In the genomic region with DNA sequence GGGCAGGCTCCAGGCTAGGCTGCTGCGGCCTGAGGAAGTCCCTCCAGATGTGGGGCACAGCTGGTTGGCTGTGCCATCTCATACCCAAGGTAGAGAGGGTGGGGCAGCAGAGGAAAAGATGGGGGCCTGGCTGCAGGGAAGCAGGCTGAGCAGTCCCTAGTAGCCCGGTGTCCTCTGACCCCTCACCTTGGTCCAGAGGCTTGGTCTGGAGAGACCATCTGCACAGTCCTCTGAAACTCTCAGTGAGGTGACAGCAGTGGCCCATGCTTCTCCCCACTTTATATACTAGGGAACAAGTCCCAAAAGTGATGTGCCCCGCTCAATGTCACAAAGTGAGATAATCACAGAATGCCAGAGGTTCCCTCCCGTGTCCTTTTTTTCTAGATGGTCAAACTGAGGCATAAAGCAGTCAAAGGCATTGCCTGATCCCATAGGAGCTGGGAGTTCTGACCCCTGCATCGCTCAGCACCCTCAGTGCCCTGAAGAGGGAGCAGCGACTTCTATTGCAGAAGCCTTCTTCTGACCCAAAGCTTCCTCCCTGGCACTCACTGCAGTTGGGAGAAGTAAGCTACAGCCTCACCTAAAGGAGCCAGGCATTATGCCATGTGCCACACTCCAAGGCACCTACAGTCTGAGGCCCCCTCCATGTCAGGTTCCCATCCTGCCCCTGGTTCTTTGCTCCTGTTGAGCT, we compare ENCODE assay signal across 1 cellular context.
TF ChIP-seq lines count a peak whose summit lies in the region.

No MANE protein-coding gene starts in this region.

TF ChIP-seq in HCT116, 20 proteins besides CTCF, POLR2A, EP300 and RAD21 (continued from another document):
- TF ChIP-seq CEBPB (IDR thresholded peaks at IDR 0.05; ENCODE audit: low read depth) = no peak
- TF ChIP-seq EGR1 (IDR thresholded peaks at IDR 0.05; ENCODE audit: low read depth) = no peak
- no peak for TF ChIP-seq EZH2 (IDR thresholded peaks at IDR 0.05)
- TF ChIP-seq, protein P1, sequence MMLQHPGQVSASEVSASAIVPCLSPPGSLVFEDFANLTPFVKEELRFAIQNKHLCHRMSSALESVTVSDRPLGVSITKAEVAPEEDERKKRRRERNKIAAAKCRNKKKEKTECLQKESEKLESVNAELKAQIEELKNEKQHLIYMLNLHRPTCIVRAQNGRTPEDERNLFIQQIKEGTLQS (IDR thresholded peaks at IDR 0.05) = no peak
- TF ChIP-seq, protein P2, sequence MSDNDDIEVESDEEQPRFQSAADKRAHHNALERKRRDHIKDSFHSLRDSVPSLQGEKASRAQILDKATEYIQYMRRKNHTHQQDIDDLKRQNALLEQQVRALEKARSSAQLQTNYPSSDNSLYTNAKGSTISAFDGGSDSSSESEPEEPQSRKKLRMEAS (IDR thresholded peaks at IDR 0.05) = no peak
- no peak for TF ChIP-seq SRF (IDR thresholded peaks at IDR 0.05; ENCODE audit: low read depth)
- TF ChIP-seq POLR2AphosphoS5 (IDR thresholded peaks at IDR 0.05; ENCODE audit: low read depth, low read length) = no peak
- TF ChIP-seq FOSL1 (IDR thresholded peaks at IDR 0.05; ENCODE audit: low read depth) = no peak
- TF ChIP-seq EZH2phosphoT487 (IDR thresholded peaks at IDR 0.05; ENCODE audit: borderline replicate concordance) = no peak
- TF ChIP-seq ZFX (IDR thresholded peaks at IDR 0.05) = no peak
